Comparison of ENCODE assay signal across 8 cellular contexts in the genomic region with DNA sequence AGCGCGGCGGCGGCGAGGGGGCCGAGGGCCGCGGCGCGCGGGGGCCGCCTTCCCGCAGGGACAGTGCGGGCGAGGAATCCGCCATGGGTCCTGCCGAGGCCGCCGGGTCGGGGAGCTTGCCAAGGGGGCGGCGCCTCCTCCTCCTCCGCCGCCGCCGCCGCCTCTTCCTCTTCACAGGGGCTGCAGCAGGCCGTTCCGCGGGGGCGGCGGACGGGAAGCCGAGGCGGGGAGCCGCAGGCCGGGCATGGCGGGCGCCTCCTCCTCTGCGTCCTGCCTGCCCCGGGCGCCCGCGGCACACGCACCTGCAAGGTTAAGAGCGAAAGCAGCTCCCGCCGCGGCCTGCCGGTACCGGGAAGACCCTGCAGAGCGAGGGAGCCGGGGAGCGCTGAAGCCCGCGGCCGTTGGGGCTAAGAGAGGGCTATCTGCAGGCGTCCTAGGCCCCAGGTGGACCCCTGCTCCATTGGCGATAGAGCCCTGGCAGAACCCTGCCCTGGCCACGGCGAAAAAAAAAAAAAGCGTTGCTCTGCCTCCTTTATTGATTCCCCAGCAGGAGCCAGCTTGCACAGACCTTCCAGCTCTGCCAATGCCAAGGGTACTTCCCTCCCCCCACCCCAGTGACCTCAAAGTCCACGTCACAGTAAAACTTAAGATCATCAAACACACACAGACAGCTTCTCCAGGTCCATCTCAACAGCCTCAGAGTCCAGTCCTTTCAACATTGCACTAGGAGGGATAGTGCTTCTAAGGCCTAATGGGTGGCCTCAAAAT. TPM values are rescaled to one million over a fixed set of nuclear protein-coding genes. Genes with fewer than 3 reads are reported as not detected.
DNase-seq lines count a peak whose midpoint lies in the region; ATAC-seq and TF ChIP-seq lines count a peak whose summit lies in the region.

A gene with protein sequence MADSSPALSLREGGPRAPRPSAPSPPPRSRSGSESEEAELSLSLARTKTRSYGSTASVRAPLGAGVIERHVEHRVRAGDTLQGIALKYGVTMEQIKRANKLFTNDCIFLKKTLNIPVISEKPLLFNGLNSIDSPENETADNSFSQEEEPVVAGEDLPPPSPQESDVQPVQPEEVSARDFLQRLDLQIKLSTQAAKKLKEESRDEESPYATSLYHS (minus strand): TSS at position 118 of the 768 bp plus-strand sequence. CDS start 33 bp downstream, at position 85.

- CTCF ChIA-PET in activated B cell treated with CpG ODN at 0.5 μM for 24 hours (lab: Charles Lee) = interaction anchor here (0.6 to 4.3 kb wide), 7 partner anchors 10 to 88 kb away, joined by 3 to 58 read pairs (median 4); no protein-coding TSS in a partner anchor

- H3K27me3 ChIP-seq in GM23338 (ENCODE audit: insufficient read depth) = peaks cover 42% of the 10 kb centered on the region
- H3K27me3 ChIP-seq in layer of hippocampus (ENCODE audit: control insufficient read depth, insufficient read depth, low read length) = no peaks in the 10 kb centered on the region

- TF ChIP-seq CTCF in GM23338 (conservative IDR thresholded peaks at IDR 0.05; ENCODE audit: low read depth in 2 of 2) (no peak), activated B cell treated with CpG ODN at 0.5 μM for 24 hours (IDR thresholded peaks at IDR 0.05) (no peak)

- no peaks in the 10 kb centered on the region; the same call in 2 of the 3 replicates for H3K36me3 Mint-ChIP-seq in GM23338 (ENCODE audit: low read depth)
- peaks cover 25% of the 10 kb centered on the region for H3K36me3 Mint-ChIP-seq in activated B cell treated with CpG ODN at 0.5 μM for 24 hours (ENCODE audit: low read depth)

- H3K4me1 Mint-ChIP-seq in GM23338 (peaks cover 12% of the 10 kb centered on the region), activated B cell treated with CpG ODN at 0.5 μM for 24 hours (peaks cover 49% of the 10 kb centered on the region)

- H3K4me3 Mint-ChIP-seq in GM23338 = peak within 1 kb of the TSS; percentile 75
- peak within 1 kb of the TSS; percentile 90 for H3K4me3 Mint-ChIP-seq in activated B cell treated with CpG ODN at 0.5 μM for 24 hours

- H2AFZ ChIP-seq in GM23338 = peak within 1 kb of the TSS; percentile 90

- ATAC-seq in GM23338 (peak; percentile 70), activated B cell treated with CpG ODN at 0.5 μM for 24 hours (ENCODE audit: low read depth) (peak; percentile 49)

- no peaks in the 10 kb centered on the region for H3K36me3 ChIP-seq in GM23338 (ENCODE audit: insufficient read depth)

- no peaks in the 10 kb centered on the region; the same call in 2 of the 3 replicates for H3K9me3 Mint-ChIP-seq in GM23338
- no peaks in the 10 kb centered on the region for H3K9me3 Mint-ChIP-seq in activated B cell treated with CpG ODN at 0.5 μM for 24 hours

- peak within 1 kb of the TSS; percentile 88 for H3K4me2 ChIP-seq in GM23338

- intact Hi-C loops in activated B cell treated with CpG ODN at 0.5 μM for 24 hours (cut with micrococcal nuclease) = loop anchor here (2.0 to 10.0 kb wide), 6 partner anchors 90 to 1383 kb away; partner anchors contain the start of genes GABPB1, MAPK6 and TMOD3

- H3K27ac ChIP-seq in GM23338 (ENCODE audit: low read depth) (no peak within 1 kb of the TSS), layer of hippocampus (ENCODE audit: low read depth, low read length) (peak within 1 kb of the TSS; percentile 88)

- POLR2A ChIA-PET in activated B cell treated with CpG ODN at 0.5 μM for 24 hours (lab: Charles Lee) = interaction anchor here (0.6 to 4.1 kb wide), 18 partner anchors 9 to 1387 kb away, joined by 3 to 98 read pairs (median 5); partner anchors contain the start of gene TMOD2

- H3K27ac Mint-ChIP-seq in GM23338 (no peak within 1 kb of the TSS), activated B cell treated with CpG ODN at 0.5 μM for 24 hours (peak within 1 kb of the TSS; percentile 93)

- H3F3A ChIP-seq in GM23338 (replicated peaks; ENCODE audit: low read depth) = no peaks in the 10 kb centered on the region

- peak within 1 kb of the TSS; percentile 65 for H3K4me3 ChIP-seq in GM23338

- H3K79me2 ChIP-seq in GM23338 (replicated peaks; ENCODE audit: insufficient read depth) = no peaks in the 10 kb centered on the region

- peaks cover 22% of the 10 kb centered on the region for H3K27me3 Mint-ChIP-seq in GM23338 (ENCODE audit: insufficient read depth, low read depth, poor library complexity)
- H3K27me3 Mint-ChIP-seq in activated B cell treated with CpG ODN at 0.5 μM for 24 hours = no peaks in the 10 kb centered on the region

- H4K20me1 ChIP-seq in GM23338 (replicated peaks; ENCODE audit: insufficient read depth) = no peaks in the 10 kb centered on the region

- H3K9me2 ChIP-seq in GM23338 (ENCODE audit: insufficient read depth) = no peaks in the 10 kb centered on the region

- DNase-seq in GF-D8 (lab: John Stamatoyannopoulos, UW) = peak; percentile 9
- DNase-seq in GM23338 (ENCODE audit: low spot score) = peak; percentile 69
- peak; percentile 43 for DNase-seq in MV-4-11 (lab: John Stamatoyannopoulos, UW)
- DNase-seq in activated B cell treated with CpG ODN at 0.5 μM for 24 hours = peak; percentile 75
- DNase-seq in cerebellum (ENCODE audit: low spot score) = peak; percentile 81
- DNase-seq in stimulated activated CD4-positive, alpha-beta T cell treated with anti-CD3 and anti-CD28 coated beads, Interleukin-1b, Interleukin-23, amount 100 ng/mL, for 4 hours (ENCODE audit: low read depth in 2 of 2) = peak; percentile 67 to 68
- DNase-seq in DMS153 (lab: John Stamatoyannopoulos, UW) = no peak

- H3K4me1 ChIP-seq in GM23338 (ENCODE audit: insufficient read depth) = peaks cover 8% of the 10 kb centered on the region

TF ChIP-seq in GM23338, 12 proteins besides CTCF, POLR2A, EP300 and RAD21 (continues in another document):
- TF ChIP-seq NANOG (IDR thresholded peaks at IDR 0.05; ENCODE audit: borderline replicate concordance) (no peak), EZH2phosphoT487 (IDR thresholded peaks at IDR 0.05; ENCODE audit: unreplicated experiment) (no peak), EZH2 (IDR thresholded peaks at IDR 0.05; ENCODE audit: low read depth, unreplicated experiment) (no peak), ZNF114 (CRISPR knock-in tag; IDR thresholded peaks at IDR 0.05) (no peak), POLR2AphosphoS5 (IDR thresholded peaks at IDR 0.05; ENCODE audit: low read depth) (no peak; the same call in 1 of the 2 replicates), CREB1 (CRISPR knock-in tag; IDR thresholded peaks at IDR 0.05; ENCODE audit: low read depth) (no peak), ZNF331 (CRISPR knock-in tag; IDR thresholded peaks at IDR 0.05; ENCODE audit: low read depth) (no peak)
- TF ChIP-seq, protein P1, sequence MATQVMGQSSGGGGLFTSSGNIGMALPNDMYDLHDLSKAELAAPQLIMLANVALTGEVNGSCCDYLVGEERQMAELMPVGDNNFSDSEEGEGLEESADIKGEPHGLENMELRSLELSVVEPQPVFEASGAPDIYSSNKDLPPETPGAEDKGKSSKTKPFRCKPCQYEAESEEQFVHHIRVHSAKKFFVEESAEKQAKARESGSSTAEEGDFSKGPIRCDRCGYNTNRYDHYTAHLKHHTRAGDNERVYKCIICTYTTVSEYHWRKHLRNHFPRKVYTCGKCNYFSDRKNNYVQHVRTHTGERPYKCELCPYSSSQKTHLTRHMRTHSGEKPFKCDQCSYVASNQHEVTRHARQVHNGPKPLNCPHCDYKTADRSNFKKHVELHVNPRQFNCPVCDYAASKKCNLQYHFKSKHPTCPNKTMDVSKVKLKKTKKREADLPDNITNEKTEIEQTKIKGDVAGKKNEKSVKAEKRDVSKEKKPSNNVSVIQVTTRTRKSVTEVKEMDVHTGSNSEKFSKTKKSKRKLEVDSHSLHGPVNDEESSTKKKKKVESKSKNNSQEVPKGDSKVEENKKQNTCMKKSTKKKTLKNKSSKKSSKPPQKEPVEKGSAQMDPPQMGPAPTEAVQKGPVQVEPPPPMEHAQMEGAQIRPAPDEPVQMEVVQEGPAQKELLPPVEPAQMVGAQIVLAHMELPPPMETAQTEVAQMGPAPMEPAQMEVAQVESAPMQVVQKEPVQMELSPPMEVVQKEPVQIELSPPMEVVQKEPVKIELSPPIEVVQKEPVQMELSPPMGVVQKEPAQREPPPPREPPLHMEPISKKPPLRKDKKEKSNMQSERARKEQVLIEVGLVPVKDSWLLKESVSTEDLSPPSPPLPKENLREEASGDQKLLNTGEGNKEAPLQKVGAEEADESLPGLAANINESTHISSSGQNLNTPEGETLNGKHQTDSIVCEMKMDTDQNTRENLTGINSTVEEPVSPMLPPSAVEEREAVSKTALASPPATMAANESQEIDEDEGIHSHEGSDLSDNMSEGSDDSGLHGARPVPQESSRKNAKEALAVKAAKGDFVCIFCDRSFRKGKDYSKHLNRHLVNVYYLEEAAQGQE (IDR thresholded peaks at IDR 0.05; ENCODE audit: unreplicated experiment) = no peak

RNA-seq across cellular contexts. Expression of the gene that starts here (rescaled TPM):
- 5.4 and 7.2 TPM in 2 replicates for total RNA-seq in GM23338 (2014; rRNA removed; shearing (Covaris generic))
- polyA plus RNA-seq in GM23338 (2016; fragmentation: Nextera tagmentation; extraction: Ambion mirVana) = 5.1 and 5.9 TPM in 2 replicates
- 41.8 and 48.6 TPM in 2 replicates for total RNA-seq in activated B cell treated with CpG ODN at 0.5 μM for 24 hours
- total RNA-seq in cerebellum = 8.1 TPM
